ENCODE assay signal across 20 cellular contexts in genomic region chr16:86732621-86733297, GRCh38.
DNase-seq lines count a peak whose midpoint lies in the region; ATAC-seq, FAIRE-seq and TF ChIP-seq lines count a peak whose summit lies in the region.
"Had no signal": no experiment of that assay in that cellular context is flagged by ENCODE, and none has a peak within 500 bp of the region (broad histone marks: within the 10 kb centered on the region; RNA-seq: fewer than 3 reads in every experiment).

No MANE protein-coding gene starts in this region.

- no peaks in the 10 kb centered on the region for H4K20me1 ChIP-seq in keratinocyte (ENCODE audit: control insufficient read depth, extremely low read depth, insufficient read depth, low read length)

- no peaks in the 10 kb centered on the region for H3K79me2 ChIP-seq in keratinocyte (ENCODE audit: control insufficient read depth, insufficient read depth, low read length)

- no peaks in the 10 kb centered on the region for H3K36me3 ChIP-seq in cardiac muscle cell
- H3K36me3 ChIP-seq in heart right ventricle = no peaks in the 10 kb centered on the region
- H3K36me3 ChIP-seq in keratinocyte (ENCODE audit: control insufficient read depth in 2 of 2, extremely low read depth in 1 of 2, insufficient read depth in 2 of 2, low read length in 2 of 2) = no peaks in the 10 kb centered on the region
- no peaks in the 10 kb centered on the region for H3K36me3 ChIP-seq in adrenal gland (replicated peaks in 1 of 2)
- H3K36me3 ChIP-seq in Peyer's patch = no peaks in the 10 kb centered on the region
- H3K36me3 ChIP-seq: left lung had no signal

- H3K4me3 ChIP-seq in cardiac muscle cell (no peak overlapping the region), heart right ventricle (no peak overlapping the region), keratinocyte (ENCODE audit: control insufficient read depth in 2 of 3, extremely low read depth in 1 of 3, insufficient read depth in 2 of 3, low read depth in 1 of 3, low read length in 3 of 3) (no peak overlapping the region), adrenal gland (no peak overlapping the region), Peyer's patch (no peak overlapping the region)
- H3K4me3 ChIP-seq: left lung had no signal

- H3K27me3 Mint-ChIP-seq in type B pancreatic cell = peaks cover 87% of the 10 kb centered on the region

- H3K36me3 Mint-ChIP-seq in type B pancreatic cell = no peaks in the 10 kb centered on the region
- H3K36me3 Mint-ChIP-seq: naive thymus-derived CD8-positive, alpha-beta T cell had no signal

- H3K9me3 ChIP-seq in cardiac muscle cell (ENCODE audit: low read depth) (no peaks in the 10 kb centered on the region), heart right ventricle (peaks cover 0 to 5% (median 0%) of the 10 kb centered on the region in 11 donors), keratinocyte (ENCODE audit: control insufficient read depth, low read depth, low read length) (no peaks in the 10 kb centered on the region), adrenal gland (replicated peaks in 1 of 3) (no peaks in the 10 kb centered on the region), Peyer's patch (peaks cover 0 to 5% (median 0%) of the 10 kb centered on the region in 4 donors)
- H3K9me3 ChIP-seq: left lung had no signal

- intact Hi-C loops in heart right ventricle (cut with DNase I) (no loop called here), adrenal gland (cut with DNase I) (no loop called here)

- no peaks in the 10 kb centered on the region for H3K9me3 Mint-ChIP-seq in type B pancreatic cell
- H3K9me3 Mint-ChIP-seq: activated T-helper 1 cell treated with anti-CD3 and anti-CD28 coated beads, Interleukin-12 subunit alpha, Interleukin-12 subunit beta, Interleukin-2, Interleukin-4 antibody, amounts not matched to agents 30 ng/mL and 10 ng/mL and 1 ng/mL, durations not matched to agents 14 hours and 24 hours and 36 hours; CD4-positive, alpha-beta T cell; dendritic cell treated with granulocyte-macrophage colony-stimulating factor and Interleukin-4, amounts not matched to agents 40 ng/mL and 50 ng/mL, for 4 days had no signal

- H3K4me2 ChIP-seq in keratinocyte (ENCODE audit: control insufficient read depth, extremely low read depth, insufficient read depth, low read depth, low read length) = peak overlapping the region; percentile 48

- no peak overlapping the region for H3K9ac ChIP-seq in keratinocyte (ENCODE audit: control insufficient read depth, extremely low read depth, insufficient read depth, low read length)

- dilution Hi-C loops in keratinocyte (cut with MboI; ENCODE audit: extremely low pct_ligation_motif_present, low sequenced_read_pairs) = no loop called here

- no peaks in the 10 kb centered on the region for H3K4me1 ChIP-seq in cardiac muscle cell (ENCODE audit: low read depth)
- peaks cover 0 to 10% (median 0%) of the 10 kb centered on the region in 9 donors for H3K4me1 ChIP-seq in heart right ventricle
- H3K4me1 ChIP-seq in keratinocyte (ENCODE audit: control insufficient read depth, extremely low read depth, insufficient read depth, low read length) = no peaks in the 10 kb centered on the region
- H3K4me1 ChIP-seq in adrenal gland (replicated peaks in 1 of 2) = no peaks in the 10 kb centered on the region
- H3K4me1 ChIP-seq in Peyer's patch = no peaks in the 10 kb centered on the region
- H3K4me1 ChIP-seq: left lung had no signal

- no peaks in the 10 kb centered on the region for H3K9me1 ChIP-seq in keratinocyte (ENCODE audit: control insufficient read depth, extremely low read depth, insufficient read depth, low read length)

- no peak for FAIRE-seq in keratinocyte (lab: Jason Lieb, UNC)

- ATAC-seq in heart right ventricle = no peak
- ATAC-seq: left lung; naive thymus-derived CD8-positive, alpha-beta T cell; Right ventricle myocardium inferior had no signal

- H3K27ac Mint-ChIP-seq in type B pancreatic cell = peak overlapping the region; percentile 19
- H3K27ac Mint-ChIP-seq: activated T-helper 1 cell treated with anti-CD3 and anti-CD28 coated beads, Interleukin-12 subunit alpha, Interleukin-12 subunit beta, Interleukin-2, Interleukin-4 antibody, amounts not matched to agents 30 ng/mL and 10 ng/mL and 1 ng/mL, durations not matched to agents 14 hours and 24 hours and 36 hours; CD4-positive, alpha-beta T cell; dendritic cell treated with granulocyte-macrophage colony-stimulating factor and Interleukin-4, amounts not matched to agents 40 ng/mL and 50 ng/mL, for 4 days had no signal

- no peak for TF ChIP-seq POLR2A in adrenal gland (IDR thresholded peaks at IDR 0.05)
- no peak for TF ChIP-seq POLR2A in Peyer's patch (IDR thresholded peaks at IDR 0.05)

- H3K4me3 Mint-ChIP-seq in type B pancreatic cell = peak overlapping the region; percentile 43
- H3K4me3 Mint-ChIP-seq: activated T-helper 1 cell treated with anti-CD3 and anti-CD28 coated beads, Interleukin-12 subunit alpha, Interleukin-12 subunit beta, Interleukin-2, Interleukin-4 antibody, amounts not matched to agents 30 ng/mL and 10 ng/mL and 1 ng/mL, durations not matched to agents 14 hours and 24 hours and 36 hours; CD4-positive, alpha-beta T cell; dendritic cell treated with granulocyte-macrophage colony-stimulating factor and Interleukin-4, amounts not matched to agents 40 ng/mL and 50 ng/mL, for 4 days; naive thymus-derived CD8-positive, alpha-beta T cell had no signal

- H3K27me3 ChIP-seq in cardiac muscle cell = peaks cover 37% of the 10 kb centered on the region
- peaks cover 0 to 59% (median 36%) of the 10 kb centered on the region in 7 donors for H3K27me3 ChIP-seq in heart right ventricle
- peaks cover 57% of the 10 kb centered on the region for H3K27me3 ChIP-seq in keratinocyte (ENCODE audit: control insufficient read depth, extremely low read depth, insufficient read depth, low read length)
- H3K27me3 ChIP-seq in adrenal gland = peaks cover 16% of the 10 kb centered on the region
- no peaks in the 10 kb centered on the region for H3K27me3 ChIP-seq in Peyer's patch

- DNase-seq in cardiac muscle cell (ENCODE audit: low read depth in 1 of 2, low spot score in 1 of 2) (peak; percentile 40), heart right ventricle (no peak), fibroblast of gingiva (ENCODE audit: low read depth) (peak; percentile 27), keratinocyte (ENCODE audit: low read depth, low spot score) (no peak), type B pancreatic cell (ENCODE audit: extremely low spot score, unreplicated experiment) (no peak), cortex of kidney (lab: John Stamatoyannopoulos, UW) (no peak), adrenal gland (no peak), Peyer's patch (no peak)
- DNase-seq: activated CD4-positive, alpha-beta T cell treated with anti-CD3 and anti-CD28 coated beads, Interleukin-2, amount 50 U/mL, for 4 hours; CD4-positive, alpha-beta T cell; foreskin melanocyte; left lung; NCI-H187 treated with DMSO at 0.1 percent for 48 hours; NCI-H748 treated with DMSO at 0.1 percent for 48 hours; T-helper 9 cell had no signal

- peaks cover 48% of the 10 kb centered on the region for H3K4me1 Mint-ChIP-seq in type B pancreatic cell (ENCODE audit: unreplicated experiment)
- H3K4me1 Mint-ChIP-seq: naive thymus-derived CD8-positive, alpha-beta T cell had no signal

- H3K27ac ChIP-seq in cardiac muscle cell = no peak overlapping the region
- H3K27ac ChIP-seq in heart right ventricle = no peak overlapping the region
- H3K27ac ChIP-seq in keratinocyte (ENCODE audit: control insufficient read depth, insufficient read depth, low read length) = no peak overlapping the region
- H3K27ac ChIP-seq in adrenal gland = no peak overlapping the region
- H3K27ac ChIP-seq in Peyer's patch = no peak overlapping the region
- H3K27ac ChIP-seq: 22Rv1, left lung had no signal

- H2AFZ ChIP-seq in keratinocyte (ENCODE audit: control insufficient read depth, low read length) = no peak overlapping the region

- WGBS in heart right ventricle, 2 donors = 26 to 43% methylated on average over 28 of the region's 28 CpGs
- 25 to 57% (median 36%) methylated on average over 10 to 28 of the region's 28 CpGs for WGBS in adrenal gland, 4 donors

- TF ChIP-seq CTCF in cardiac muscle cell (IDR thresholded peaks at IDR 0.05; ENCODE audit: low read depth, low read length) (no peak), heart right ventricle (IDR thresholded peaks at IDR 0.05) (no peak), keratinocyte (optimal IDR thresholded peaks at IDR 0.05 in 1 of 3, IDR thresholded peaks at IDR 0.05 in 1 of 3, conservative IDR thresholded peaks at IDR 0.05 in 1 of 3; ENCODE audit: extremely low read depth in 1 of 3, insufficient read depth in 2 of 3, low read length in 3 of 3) (no peak), type B pancreatic cell (conservative IDR thresholded peaks at IDR 0.05) (no peak), adrenal gland (IDR thresholded peaks at IDR 0.05) (no peak), Peyer's patch (IDR thresholded peaks at IDR 0.05) (no peak)

Comparison
In these comparisons a context has a peak if more than half of its experiments do, and no peak if none do; other contexts are left out.
1. DNase-seq: peak in cardiac muscle cell (2 of 2) and fibroblast of gingiva (single experiment); none in heart right ventricle (0 of 2), keratinocyte (single experiment), type B pancreatic cell (single experiment), cortex of kidney (single experiment), adrenal gland (0 of 7) and Peyer's patch (0 of 3).